14 cellular contexts compared by ENCODE assay signal in the genomic region with DNA sequence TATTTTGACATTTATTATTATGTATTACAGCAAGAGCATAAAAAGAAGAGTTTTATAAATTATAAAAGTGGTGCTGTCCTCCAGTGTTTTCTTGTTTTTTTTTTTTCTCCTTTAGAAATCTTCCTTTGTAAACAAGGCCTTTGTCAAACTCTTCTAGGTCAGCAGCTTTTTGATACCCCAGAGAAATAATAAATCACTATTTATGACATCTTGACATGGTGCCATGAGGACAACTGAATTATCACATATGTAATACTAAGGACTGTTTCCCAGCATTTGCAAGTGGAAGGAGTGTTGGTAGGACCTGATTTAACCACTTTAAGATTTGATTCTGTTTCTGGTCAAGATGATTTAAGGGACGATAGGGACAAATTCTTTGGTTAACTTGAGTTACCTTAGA. TPM values are rescaled to one million over a fixed set of nuclear protein-coding genes. Genes with fewer than 3 reads are reported as not detected.
DNase-seq lines count a peak whose midpoint lies in the region; ATAC-seq and TF ChIP-seq lines count a peak whose summit lies in the region.
"Had no signal": no experiment of that assay in that cellular context is flagged by ENCODE, and none has a peak within 500 bp of the region (broad histone marks: within the 10 kb centered on the region; RNA-seq: fewer than 3 reads in every experiment).

No MANE protein-coding gene starts in this region.

- H3K4me3 ChIP-seq in CD4-positive, alpha-beta memory T cell (ENCODE audit: low read length in 2 of 2) = no peak overlapping the region
- H3K4me3 ChIP-seq in GM12865 (ENCODE audit: low read depth, low read length) (peak overlapping the region; percentile 76), psoas muscle (peak overlapping the region; percentile 95)
- H3K4me3 ChIP-seq: SJSA1 had no signal

- WGBS in psoas muscle, 3 donors = 11 to 28% (median 20%) methylated on average over 1 of the region's 1 CpG

- H3K27ac Mint-ChIP-seq in CD4-positive, alpha-beta memory T cell = peak overlapping the region in 5 of 7 donors; percentile 31 to 99 (median 89)
- H3K27ac Mint-ChIP-seq in activated naive CD8-positive, alpha-beta T cell treated with anti-CD3 and anti-CD28 coated beads, Interleukin-2, amount 50 U/mL, for 24 hours = no peak overlapping the region

- no peak for TF ChIP-seq CTCF in GM12865 (IDR thresholded peaks at IDR 0.05; ENCODE audit: insufficient read depth, low read depth, low read length, missing control alignments)
- TF ChIP-seq CTCF in psoas muscle (IDR thresholded peaks at IDR 0.05) = no peak

- peaks cover 53 to 85% (median 62%) of the 10 kb centered on the region in 4 donors for H3K4me1 Mint-ChIP-seq in CD4-positive, alpha-beta memory T cell
- peaks cover 66% of the 10 kb centered on the region for H3K4me1 Mint-ChIP-seq in activated naive CD8-positive, alpha-beta T cell treated with anti-CD3 and anti-CD28 coated beads, Interleukin-2, amount 50 U/mL, for 24 hours

- CTCF ChIA-PET in CD4-positive, alpha-beta memory T cell (lab: Charles Lee; ENCODE audit: partially characterized antibody) = no interaction called here

- H3K9me3 Mint-ChIP-seq in CD4-positive, alpha-beta memory T cell = peaks cover 0 to 8% (median 0%) of the 10 kb centered on the region in 8 donors
- no peaks in the 10 kb centered on the region for H3K9me3 Mint-ChIP-seq in activated naive CD8-positive, alpha-beta T cell treated with anti-CD3 and anti-CD28 coated beads, Interleukin-2, amount 50 U/mL, for 24 hours

- intact Hi-C loops in CD4-positive, alpha-beta memory T cell (cut with micrococcal nuclease) = loop anchor here (5.0 kb wide), 2 partner anchors 77 to 1508 kb away; a partner anchor contains a TSS
- intact Hi-C loops in psoas muscle (cut with DNase I) = loop anchor here in 1 of 2 donors (5.0 to 10.0 kb wide), 4 partner anchors 65 to 975 kb away; a partner anchor contains a TSS

- H3K4me3 Mint-ChIP-seq in CD4-positive, alpha-beta memory T cell = peak overlapping the region in 7 of 8 donors; percentile 51 to 99 (median 75)
- peak overlapping the region; percentile 19 for H3K4me3 Mint-ChIP-seq in activated naive CD8-positive, alpha-beta T cell treated with anti-CD3 and anti-CD28 coated beads, Interleukin-2, amount 50 U/mL, for 24 hours

- H3K27me3 ChIP-seq in CD4-positive, alpha-beta memory T cell (ENCODE audit: insufficient read depth, low read length) = no peaks in the 10 kb centered on the region
- H3K27me3 ChIP-seq in psoas muscle (ENCODE audit: insufficient read depth in 3 of 3, low read length in 2 of 3) = no peaks in the 10 kb centered on the region
- H3K27me3 ChIP-seq: SJSA1 had no signal

- peaks cover 0 to 27% of the 10 kb centered on the region in 2 donors for H3K36me3 Mint-ChIP-seq in CD4-positive, alpha-beta memory T cell
- H3K36me3 Mint-ChIP-seq in activated naive CD8-positive, alpha-beta T cell treated with anti-CD3 and anti-CD28 coated beads, Interleukin-2, amount 50 U/mL, for 24 hours (ENCODE audit: low read depth) = peaks cover 5% of the 10 kb centered on the region

- POLR2A ChIA-PET in CD4-positive, alpha-beta memory T cell (lab: Charles Lee; ENCODE audit: partially characterized antibody) = no interaction called here

- no peaks in the 10 kb centered on the region for H3K9me3 ChIP-seq in CD4-positive, alpha-beta memory T cell (ENCODE audit: control insufficient read depth in 1 of 2, low read length in 2 of 2)
- no peaks in the 10 kb centered on the region for H3K9me3 ChIP-seq in psoas muscle
- H3K9me3 ChIP-seq: SJSA1 had no signal

- no peak for ATAC-seq in activated naive CD8-positive, alpha-beta T cell treated with anti-CD3 and anti-CD28 coated beads, Interleukin-2, amount 50 U/mL, for 24 hours
- ATAC-seq in psoas muscle (no peak), GM21528 (IDR thresholded peaks at IDR 0.05; ENCODE audit: low FRiP score, unreplicated experiment) (no peak)
- ATAC-seq: left lobe of liver had no signal

- peaks cover 0 to 3% of the 10 kb centered on the region in 2 donors for H3K27me3 Mint-ChIP-seq in CD4-positive, alpha-beta memory T cell
- H3K27me3 Mint-ChIP-seq in activated naive CD8-positive, alpha-beta T cell treated with anti-CD3 and anti-CD28 coated beads, Interleukin-2, amount 50 U/mL, for 24 hours = no peaks in the 10 kb centered on the region

- H3K4me1 ChIP-seq in CD4-positive, alpha-beta memory T cell (ENCODE audit: insufficient read depth, low read length) = peaks cover 67% of the 10 kb centered on the region
- peaks cover 62% of the 10 kb centered on the region for H3K4me1 ChIP-seq in psoas muscle
- H3K4me1 ChIP-seq: SJSA1 had no signal

- peak overlapping the region; percentile 5 for H3K27ac ChIP-seq in CD4-positive, alpha-beta memory T cell (ENCODE audit: low read depth, low read length)
- peak overlapping the region; percentile 99 for H3K27ac ChIP-seq in psoas muscle
- H3K27ac ChIP-seq: SJSA1 had no signal

- H3K36me3 ChIP-seq in CD4-positive, alpha-beta memory T cell (ENCODE audit: insufficient read depth, low read length) = no peaks in the 10 kb centered on the region
- H3K36me3 ChIP-seq in psoas muscle (ENCODE audit: insufficient read depth in 1 of 2, low read depth in 1 of 2) = no peaks in the 10 kb centered on the region

- no peak for DNase-seq in CD4-positive, alpha-beta memory T cell
- DNase-seq in GM12865 (ENCODE audit: low read depth) (no peak), psoas muscle (no peak), NOMO-1 (lab: John Stamatoyannopoulos, UW; ENCODE audit: unreplicated experiment in 2 of 2) (no peak), NCI-H1436 treated with DMSO at 0.1 percent for 48 hours (lab: John Stamatoyannopoulos, UW) (no peak)
- no peak for DNase-seq in activated naive CD8-positive, alpha-beta T cell treated with anti-CD3 and anti-CD28 coated beads, Interleukin-2, amount 50 U/mL, for 24 hours
- DNase-seq: COR-L47; glutamatergic neuron; NCI-H1105; NCI-H524 treated with DMSO at 0.1 percent for 48 hours; stimulated activated CD4-positive, alpha-beta T cell treated with anti-CD3 and anti-CD28 coated beads, Interleukin-2, amount 100 ng/mL, for 48 hours had no signal

RNA-seq across cellular contexts. Expression of a gene that starts 4.6 kb away (rescaled TPM):
- 100 to 1,000 TPM; 227 to 245 TPM for total RNA-seq in CD4-positive, alpha-beta memory T cell
- 10 to 100 TPM; 18.5 to 57.4 TPM for polyA plus RNA-seq in CD4-positive, alpha-beta memory T cell
- total RNA-seq in psoas muscle = 10 to 100 TPM; 62.2 to 97.2 (median 80.6) TPM
- polyA plus RNA-seq in psoas muscle = 10 to 100 TPM; 13.8 to 73.3 (median 26.5) TPM

Comparison
In these comparisons a context has a peak if more than half of its experiments do, and no peak if none do; other contexts are left out.
1. H3K4me3 ChIP-seq: peak in GM12865 (single experiment) and psoas muscle (single experiment); none in CD4-positive, alpha-beta memory T cell (0 of 2).